In genomic region chr14:95941897-95942296, GRCh38 we compare ENCODE assay signal across 8 cellular contexts.
"Had no signal": no experiment of that assay in that cellular context is flagged by ENCODE, and none has a peak within 500 bp of the region (broad histone marks: within the 10 kb centered on the region; RNA-seq: fewer than 3 reads in every experiment).

No MANE protein-coding gene starts in this region.

- ATAC-seq: GM12878 had no signal

- H3K4me3 ChIP-seq: GM12878 had no signal

- DNase-seq: GDM1, GF-D8 had no signal

- FAIRE-seq: G401.6, GM12878, GM12891, GM12892, GM18507, GM19239 had no signal
